In the genomic region with DNA sequence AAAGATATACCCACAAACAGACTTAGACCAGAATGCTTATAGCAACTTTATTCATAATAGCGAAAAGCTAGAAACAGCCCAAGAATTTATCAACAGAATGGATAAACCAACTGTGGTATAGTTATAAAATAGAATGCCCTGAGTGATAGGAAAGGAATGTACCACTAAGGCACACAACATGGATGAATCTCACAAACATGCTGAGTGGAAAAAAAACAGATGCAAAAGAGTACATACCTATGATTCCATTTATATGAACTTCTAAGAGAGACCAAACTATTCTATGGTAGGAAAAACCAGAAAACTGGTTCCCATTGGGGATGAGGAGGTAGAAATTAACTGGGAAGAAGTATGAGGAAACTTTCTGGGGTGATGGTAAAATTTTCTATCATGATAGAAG, we compare ENCODE assay signal across 18 cellular contexts. TPM values are rescaled to one million over a fixed set of nuclear protein-coding genes. Genes with fewer than 3 reads are reported as not detected.
DNase-seq lines count a peak whose midpoint lies in the region; ATAC-seq and TF ChIP-seq lines count a peak whose summit lies in the region.
"Had no signal": no experiment of that assay in that cellular context is flagged by ENCODE, and none has a peak within 500 bp of the region (broad histone marks: within the 10 kb centered on the region; RNA-seq: fewer than 3 reads in every experiment).

No MANE protein-coding gene starts in this region.

- H3K27ac ChIP-seq in dorsolateral prefrontal cortex: no peak overlapping the region
- H3K27ac ChIP-seq: heart right ventricle, PC-9, right lobe of liver had no signal

- H3K4me3 ChIP-seq in fibroblast of mammary gland (ENCODE audit: control insufficient read depth, low read depth, low read length): no peak overlapping the region
- H3K4me3 ChIP-seq in dorsolateral prefrontal cortex: no peak overlapping the region
- H3K4me3 ChIP-seq: heart right ventricle, PC-9, right lobe of liver had no signal

- DNase-seq in EL (peak; percentile 84), fibroblast of mammary gland (ENCODE audit: low read depth) (peak; percentile 74), renal cortical epithelial cell (ENCODE audit: low read depth) (peak; percentile 63), dorsolateral prefrontal cortex (no peak), NCI-H1930 (lab: John Stamatoyannopoulos, UW) (no peak), GM10266 (ENCODE audit: extremely low spot score) (no peak)
- DNase-seq: activated CD4-positive, alpha-beta memory T cell treated with anti-CD3 and anti-CD28 coated beads, Interleukin-2, amount 10 ng/mL, durations not matched to agents 7 days and 5 days; activated T-cell treated with anti-CD3 and anti-CD28 coated beads, Interleukin-2, amount 50 U/mL, for 4 hours; C1 segment of cervical spinal cord; heart right ventricle; islet precursor cell; NCI-H2081; NCI-H526; PC-9; right lobe of liver; stimulated activated CD4-positive, alpha-beta T cell treated with anti-CD3 and anti-CD28 coated beads, Interleukin-4, amount 100 ng/mL, for 1 hour had no signal

- no peak for TF ChIP-seq CTCF in fibroblast of mammary gland (conservative IDR thresholded peaks at IDR 0.05; ENCODE audit: control insufficient read depth, insufficient read depth, low read depth, low read length)
- TF ChIP-seq CTCF in dorsolateral prefrontal cortex (IDR thresholded peaks at IDR 0.05 in 54 of 56, conservative IDR thresholded peaks at IDR 0.05 in 2 of 56; ENCODE audit: low read depth in 1 of 56, partially characterized antibody in 56 of 56): no peak
- TF ChIP-seq CTCF in GM10266 (IDR thresholded peaks at IDR 0.05; ENCODE audit: control insufficient read depth, insufficient read depth, low read depth, missing control alignments): no peak

- ATAC-seq in SK-N-SH treated with all-trans-retinoic acid at 6 μM for 48 hours (peak; percentile 84), HG02970 (IDR thresholded peaks at IDR 0.05; ENCODE audit: low FRiP score, unreplicated experiment) (no peak)
- ATAC-seq: activated T-cell treated with anti-CD3 and anti-CD28 coated beads, Interleukin-2, amount 50 U/mL, for 4 hours; right lobe of liver had no signal

- intact Hi-C loops in dorsolateral prefrontal cortex (cut with DNase I): no loop called here

- H3K27me3 ChIP-seq in dorsolateral prefrontal cortex: no peaks in the 10 kb centered on the region
- H3K27me3 ChIP-seq: heart right ventricle, right lobe of liver had no signal

TF ChIP-seq in SK-N-SH treated with all-trans-retinoic acid at 6 μM for 48 hours, 23 proteins besides CTCF, POLR2A, EP300 and RAD21:
- TF ChIP-seq, protein P1, sequence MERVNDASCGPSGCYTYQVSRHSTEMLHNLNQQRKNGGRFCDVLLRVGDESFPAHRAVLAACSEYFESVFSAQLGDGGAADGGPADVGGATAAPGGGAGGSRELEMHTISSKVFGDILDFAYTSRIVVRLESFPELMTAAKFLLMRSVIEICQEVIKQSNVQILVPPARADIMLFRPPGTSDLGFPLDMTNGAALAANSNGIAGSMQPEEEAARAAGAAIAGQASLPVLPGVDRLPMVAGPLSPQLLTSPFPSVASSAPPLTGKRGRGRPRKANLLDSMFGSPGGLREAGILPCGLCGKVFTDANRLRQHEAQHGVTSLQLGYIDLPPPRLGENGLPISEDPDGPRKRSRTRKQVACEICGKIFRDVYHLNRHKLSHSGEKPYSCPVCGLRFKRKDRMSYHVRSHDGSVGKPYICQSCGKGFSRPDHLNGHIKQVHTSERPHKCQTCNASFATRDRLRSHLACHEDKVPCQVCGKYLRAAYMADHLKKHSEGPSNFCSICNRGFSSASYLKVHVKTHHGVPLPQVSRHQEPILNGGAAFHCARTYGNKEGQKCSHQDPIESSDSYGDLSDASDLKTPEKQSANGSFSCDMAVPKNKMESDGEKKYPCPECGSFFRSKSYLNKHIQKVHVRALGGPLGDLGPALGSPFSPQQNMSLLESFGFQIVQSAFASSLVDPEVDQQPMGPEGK (CRISPR knock-in tag; IDR thresholded peaks at IDR 0.05; ENCODE audit: borderline replicate concordance): no peak
- TF ChIP-seq RARB (CRISPR knock-in tag; IDR thresholded peaks at IDR 0.05) (no peak), ZFP30 (CRISPR knock-in tag; IDR thresholded peaks at IDR 0.05) (no peak), BACH2 (CRISPR knock-in tag; IDR thresholded peaks at IDR 0.05; ENCODE audit: borderline replicate concordance) (no peak), ZFP3 (CRISPR knock-in tag; IDR thresholded peaks at IDR 0.05) (no peak)
TF ChIP-seq in SK-N-SH treated with all-trans-retinoic acid at 6 μM for 48 hours: peak in this region for 0.

RNA-seq across cellular contexts. Expression of a gene that starts 40.4 kb away (rescaled TPM):
- total RNA-seq in renal cortical epithelial cell (under 0.01 TPM in 1 of 2 replicates, not detected in the other), dorsolateral prefrontal cortex (10 to 100 TPM in 116 of 120 experiments, 1 to 10 TPM in 4; 7.8 to 24.1 (median 14.8) TPM)
- total RNA-seq: activated CD4-positive, alpha-beta memory T cell treated with anti-CD3 and anti-CD28 coated beads, Interleukin-2, amount 10 ng/mL, durations not matched to agents 7 days and 5 days; PC-9 had no signal

Comparison
In these comparisons a context has a peak if more than half of its experiments do, and no peak if none do; other contexts are left out.
1. DNase-seq: peak in EL (single experiment), fibroblast of mammary gland (single experiment) and renal cortical epithelial cell (single experiment); none in dorsolateral prefrontal cortex (0 of 10), NCI-H1930 (0 of 2) and GM10266 (single experiment).